ENCODE assay signal across 29 cellular contexts in genomic region chr16:50673496-50674275, GRCh38. TPM values are rescaled to one million over a fixed set of nuclear protein-coding genes. Genes with fewer than 3 reads are reported as not detected.
DNase-seq lines count a peak whose midpoint lies in the region; ATAC-seq, FAIRE-seq and TF ChIP-seq lines count a peak whose summit lies in the region.
"Had no signal": no experiment of that assay in that cellular context is flagged by ENCODE, and none has a peak within 500 bp of the region (broad histone marks: within the 10 kb centered on the region; RNA-seq: fewer than 3 reads in every experiment).

No MANE protein-coding gene starts in this region.

- CTCF ChIA-PET in H1 (lab: Charles Lee; ENCODE audit: partially characterized antibody) (interaction anchor here (0.9 to 21.1 kb wide), 12 partner anchors 7 to 319 kb away, joined by 3 to 279 read pairs (median 4); partner anchors contain the start of gene SNX20), PC-9 (lab: Charles Lee) (no interaction called here)

- no peak overlapping the region for H2BK20ac ChIP-seq in H1 (ENCODE audit: low read length)

- H3K9me2 ChIP-seq in GM23338 (ENCODE audit: insufficient read depth) (no peaks in the 10 kb centered on the region), PC-9 (ENCODE audit: insufficient read depth) (no peaks in the 10 kb centered on the region)

- H2BK120ac ChIP-seq in H1 (replicated peaks; ENCODE audit: low read depth, low read length), result no peak overlapping the region

- H3K79me2 ChIP-seq in GM23338 (replicated peaks; ENCODE audit: insufficient read depth), result no peaks in the 10 kb centered on the region
- no peaks in the 10 kb centered on the region for H3K79me2 ChIP-seq in H1 (ENCODE audit: control insufficient read depth in 1 of 2, insufficient read depth in 2 of 2, low read length in 2 of 2)
- H3K79me2 ChIP-seq in PC-9 (ENCODE audit: low read depth), result no peaks in the 10 kb centered on the region

- no peaks in the 10 kb centered on the region for H3K79me1 ChIP-seq in H1 (ENCODE audit: low read depth, low read length)

- no peak overlapping the region for H4K91ac ChIP-seq in H1 (replicated peaks; ENCODE audit: insufficient read length, low read length)

- no peaks in the 10 kb centered on the region for H3K4me1 ChIP-seq in GM23338 (ENCODE audit: insufficient read depth)
- H3K4me1 ChIP-seq in H1 (replicated peaks in 1 of 4; ENCODE audit: control insufficient read depth in 3 of 4, insufficient read depth in 4 of 4, low read length in 3 of 4), result peaks cover 0 to 2% (median 0%) of the 10 kb centered on the region in 4 experiments; a peak in 1 of 7 replicates
- peaks cover 2 to 41% (median 7%) of the 10 kb centered on the region in 6 donors for H3K4me1 ChIP-seq in spleen
- H3K4me1 ChIP-seq in PC-9 (replicated peaks; ENCODE audit: insufficient read depth), result peaks cover 18% of the 10 kb centered on the region
- H3K4me1 ChIP-seq: SJSA1 had no signal

- H3K23ac ChIP-seq in H1 (ENCODE audit: insufficient read length), result no peak overlapping the region

- no peak overlapping the region for H2BK5ac ChIP-seq in H1 (ENCODE audit: low read depth, low read length)

- peaks cover 93% of the 10 kb centered on the region for H3K36me3 Mint-ChIP-seq in activated T-cell treated with anti-CD3 and anti-CD28 coated beads, Interleukin-2, amount 50 U/mL, for 24 hours (ENCODE audit: low read depth)
- H3K36me3 Mint-ChIP-seq in GM23338 (ENCODE audit: low read depth), result peaks cover 22% of the 10 kb centered on the region

- H3K18ac ChIP-seq in H1 (ENCODE audit: extremely low read depth, low read length), result no peak overlapping the region

- no peak overlapping the region for H2BK15ac ChIP-seq in H1 (ENCODE audit: low read length)

- no peaks in the 10 kb centered on the region; the same call in 1 of the 2 replicates for H3K23me2 ChIP-seq in H1 (ENCODE audit: low read depth, low read length)

- H3K4me2 ChIP-seq in GM23338 (no peak overlapping the region), H1 (ENCODE audit: insufficient read depth in 1 of 2, low read depth in 2 of 2, low read length in 2 of 2) (no peak overlapping the region), PC-9 (no peak overlapping the region)

- no peaks in the 10 kb centered on the region for H3K27me3 Mint-ChIP-seq in activated T-cell treated with anti-CD3 and anti-CD28 coated beads, Interleukin-2, amount 50 U/mL, for 24 hours
- peaks cover 11% of the 10 kb centered on the region for H3K27me3 Mint-ChIP-seq in GM23338 (ENCODE audit: insufficient read depth, low read depth, poor library complexity)
- H3K27me3 Mint-ChIP-seq: CD4-positive, alpha-beta memory T cell had no signal

- H3K9me3 ChIP-seq in H1 (ENCODE audit: insufficient read depth in 2 of 2, low read depth in 1 of 2, low read length in 1 of 2) (peaks cover 13 to 20% of the 10 kb centered on the region in 2 experiments), spleen (peaks cover 0 to 36% (median 34%) of the 10 kb centered on the region in 8 donors), MG63 (peaks cover 2% of the 10 kb centered on the region; the same call in 1 of the 2 replicates), PC-9 (ENCODE audit: insufficient read depth, low read depth) (peaks cover 21% of the 10 kb centered on the region; the same call in 1 of the 2 replicates)

- H3K4me3 ChIP-seq in GM23338 (no peak overlapping the region), H1 (ENCODE audit: extremely low read depth in 1 of 4, insufficient read depth in 2 of 4, low read depth in 3 of 4, low read length in 4 of 4) (no peak overlapping the region), spleen (no peak overlapping the region), MG63 (no peak overlapping the region), PC-9 (no peak overlapping the region)
- H3K4me3 ChIP-seq: K562, SJSA1 had no signal

- TF ChIP-seq EP300 in H1 (IDR thresholded peaks at IDR 0.05; ENCODE audit: borderline replicate concordance in 1 of 2, low read depth in 2 of 2, low read length in 2 of 2), result no peak

- no TSS peak for BruUV-seq in PC-9 (replicated peaks; lab: Mats Ljungman, UMichigan)

- peaks cover 35% of the 10 kb centered on the region for H3K4me1 Mint-ChIP-seq in activated T-cell treated with anti-CD3 and anti-CD28 coated beads, Interleukin-2, amount 50 U/mL, for 24 hours (ENCODE audit: low read depth)
- no peaks in the 10 kb centered on the region; the same call in 2 of the 3 replicates for H3K4me1 Mint-ChIP-seq in GM23338

- H3K9ac ChIP-seq in H1 (replicated peaks in 1 of 4; ENCODE audit: extremely low read depth in 1 of 4, low read depth in 3 of 4, low read length in 3 of 4), result no peak overlapping the region

- H3K36me3 ChIP-seq in GM23338 (ENCODE audit: insufficient read depth) (no peaks in the 10 kb centered on the region), H1 (ENCODE audit: control insufficient read depth in 2 of 4, insufficient read depth in 4 of 4, low read length in 3 of 4) (no peaks in the 10 kb centered on the region), spleen (peaks cover 3 to 100% (median 64%) of the 10 kb centered on the region in 6 donors), MG63 (no peaks in the 10 kb centered on the region), PC-9 (ENCODE audit: low read depth) (no peaks in the 10 kb centered on the region)
- H3K36me3 ChIP-seq: SJSA1 had no signal

- intact Hi-C loops in spleen (cut with DNase I; ENCODE audit: low total_unique reads) (no loop called here), PC-9 (cut with micrococcal nuclease; ENCODE audit: unreplicated experiment) (no loop called here)

- H3K27me3 ChIP-seq in GM23338 (ENCODE audit: insufficient read depth) (peaks cover 5% of the 10 kb centered on the region; the same call in 1 of the 2 replicates), H1 (replicated peaks in 1 of 4; ENCODE audit: control insufficient read depth in 3 of 4, extremely low read depth in 1 of 4, insufficient read depth in 3 of 4, low read length in 3 of 4) (no peaks in the 10 kb centered on the region), spleen (replicated peaks in 1 of 7) (no peaks in the 10 kb centered on the region), MG63 (no peaks in the 10 kb centered on the region), PC-9 (ENCODE audit: insufficient read depth, low read depth) (no peaks in the 10 kb centered on the region)
- H3K27me3 ChIP-seq: SJSA1 had no signal

- H3K4me3 Mint-ChIP-seq in activated T-cell treated with anti-CD3 and anti-CD28 coated beads, Interleukin-2, amount 50 U/mL, for 24 hours, result no peak overlapping the region
- H3K4me3 Mint-ChIP-seq in GM23338, result no peak overlapping the region
- H3K4me3 Mint-ChIP-seq: CD4-positive, alpha-beta memory T cell; HFFc6 had no signal

- POLR2A ChIA-PET in H1 (lab: Charles Lee; ENCODE audit: partially characterized antibody) (interaction anchor here (2.1 kb wide), 1 partner anchor 9 kb away, joined by 6 read pairs; no protein-coding TSS in a partner anchor), PC-9 (lab: Charles Lee; ENCODE audit: unreplicated experiment) (interaction anchor here (0.6 kb wide), 1 partner anchor 14 kb away, joined by 3 read pairs; no protein-coding TSS in a partner anchor)

- H4K8ac ChIP-seq in H1 (ENCODE audit: extremely low read depth, insufficient read depth, low read length), result peak overlapping the region; percentile 89

- H2AK5ac ChIP-seq in H1 (ENCODE audit: low read depth, low read length), result no peak overlapping the region

- WGBS in H1 (ENCODE audit: extremely low coverage in 1 of 2, insufficient coverage in 1 of 2, insufficient read length in 1 of 2, insufficient replicate concordance in 2 of 2, low coverage in 1 of 2, low lambda C conversion rate in 2 of 2, missing lambda C conversion rate in 1 of 2), 2 experiments, result 91% methylated on average over 40 of the region's 70 CpGs; no CpG with 5 or more reads in 1 of the 2 experiments
- 79 to 90% (median 87%) methylated on average over 63 to 70 of the region's 70 CpGs for WGBS in spleen, 5 donors

- H4K5ac ChIP-seq in H1 (ENCODE audit: insufficient read length, low read depth, low read length), result no peak overlapping the region

- H3K14ac ChIP-seq in H1 (ENCODE audit: insufficient read length), result no peak overlapping the region

- peak overlapping the region; percentile 68 for H3K27ac Mint-ChIP-seq in activated T-cell treated with anti-CD3 and anti-CD28 coated beads, Interleukin-2, amount 50 U/mL, for 24 hours
- H3K27ac Mint-ChIP-seq in GM23338, result no peak overlapping the region
- H3K27ac Mint-ChIP-seq: HFFc6 had no signal

- no peak for FAIRE-seq in H1 (lab: Jason Lieb, UNC)
- FAIRE-seq: G401.6, H54, HTR-8/SVneo, K562 had no signal

- ATAC-seq in GM23338, result peak; percentile 83
- ATAC-seq: K562 had no signal

- no peak overlapping the region for H3K56ac ChIP-seq in H1 (replicated peaks; ENCODE audit: insufficient read length, low read depth, low read length)

- H3F3A ChIP-seq in GM23338 (replicated peaks; ENCODE audit: low read depth), result no peaks in the 10 kb centered on the region
- H3F3A ChIP-seq in PC-9 (ENCODE audit: insufficient read depth, low read depth), result no peaks in the 10 kb centered on the region

- H3K4ac ChIP-seq in H1 (replicated peaks; ENCODE audit: insufficient read length, low read depth, low read length), result no peak overlapping the region

- TF ChIP-seq CTCF in GM23338 (conservative IDR thresholded peaks at IDR 0.05; ENCODE audit: low read depth in 2 of 2), result peak in 1 of 2 experiments; percentile 28; a peak in 2 of 4 replicates
- TF ChIP-seq CTCF in H1 (IDR thresholded peaks at IDR 0.05; ENCODE audit: control extremely low read depth in 1 of 3, insufficient read depth in 1 of 3, low read depth in 1 of 3, low read length in 3 of 3), result 0 out of 4 replicates have a peak, but pooled peaks of 1 of the 3 experiments have one; percentile 0
- no peak for TF ChIP-seq CTCF in spleen (IDR thresholded peaks at IDR 0.05 in 8 of 11, conservative IDR thresholded peaks at IDR 0.05 in 3 of 11)
- TF ChIP-seq CTCF in PC-9 (conservative IDR thresholded peaks at IDR 0.05), result no peak

- H2AFZ ChIP-seq in GM23338 (peak overlapping the region; percentile 14; the same call in 1 of the 2 replicates), H1 (ENCODE audit: low read length) (no peak overlapping the region), PC-9 (no peak overlapping the region)

- H4K20me1 ChIP-seq in GM23338 (replicated peaks; ENCODE audit: insufficient read depth) (no peaks in the 10 kb centered on the region), H1 (replicated peaks in 1 of 2; ENCODE audit: control insufficient read depth in 1 of 2, insufficient read depth in 2 of 2, low read length in 2 of 2) (no peaks in the 10 kb centered on the region), PC-9 (ENCODE audit: insufficient read depth) (no peaks in the 10 kb centered on the region)

- H3K9me3 Mint-ChIP-seq in activated T-cell treated with anti-CD3 and anti-CD28 coated beads, Interleukin-2, amount 50 U/mL, for 24 hours, result peaks cover 19% of the 10 kb centered on the region
- peaks cover 30% of the 10 kb centered on the region for H3K9me3 Mint-ChIP-seq in GM23338

- no peak for TF ChIP-seq RAD21 in H1 (IDR thresholded peaks at IDR 0.05 in 1 of 2, conservative IDR thresholded peaks at IDR 0.05 in 1 of 2; ENCODE audit: low read depth in 2 of 2, low read length in 2 of 2)

- H2BK12ac ChIP-seq in H1 (ENCODE audit: low read depth, low read length), result no peak overlapping the region

- no peak for DNase-seq in activated T-cell treated with anti-CD3 and anti-CD28 coated beads, Interleukin-2, amount 50 U/mL, for 24 hours
- DNase-seq in activated T-cell treated with anti-CD3 and anti-CD28 coated beads, Interleukin-2, amount 50 U/mL, for 1 hour, result no peak
- peak; percentile 79 for DNase-seq in GM23338 (ENCODE audit: low spot score)
- DNase-seq in H1 (ENCODE audit: low read depth in 1 of 2, low spot score in 2 of 2), result no peak
- peak; percentile 76 for DNase-seq in spleen
- DNase-seq in MG63, result no peak
- DNase-seq in SHP77 (lab: John Stamatoyannopoulos, UW), result no peak
- DNase-seq in PC-9, result no peak
- DNase-seq: C1 segment of cervical spinal cord; CD4-positive, alpha-beta memory T cell; COR-L47; DMS53; HFFc6; Kasumi-1; MV-4-11; NCI-H1105; NCI-H1436 treated with DMSO at 0.1 percent for 48 hours; NCI-H187 treated with DMSO at 0.1 percent for 48 hours; NCI-H446; NCI-H524 treated with DMSO at 0.1 percent for 48 hours; NCI-H774 had no signal

- H3K27ac ChIP-seq in GM23338 (ENCODE audit: low read depth), result no peak overlapping the region
- no peak overlapping the region for H3K27ac ChIP-seq in H1 (ENCODE audit: low read depth, low read length)
- no peak overlapping the region for H3K27ac ChIP-seq in spleen
- no peak overlapping the region for H3K27ac ChIP-seq in PC-9
- H3K27ac ChIP-seq: 22Rv1, SJSA1 had no signal

- TF ChIP-seq POLR2A in H1 (IDR thresholded peaks at IDR 0.05; ENCODE audit: control extremely low read depth in 1 of 2, low read depth in 2 of 2, low read length in 2 of 2) (no peak), spleen (IDR thresholded peaks at IDR 0.05) (no peak)

RNA-seq across cellular contexts. Expression of gene SNX20, which starts 7.4 kb away (rescaled TPM):
- total RNA-seq in GM23338 (2014; rRNA removed; shearing (Covaris generic)), result not detected in 2 replicates
- polyA plus RNA-seq in GM23338 (2016; fragmentation: Nextera tagmentation; extraction: Ambion mirVana) (not detected in 2 replicates), H1 (2011; rRNA removed) (not detected in 2 replicates), spleen (10 to 100 TPM; 17.6 to 24.6 (median 23.7) TPM)
- not detected in 2 replicates for total RNA-seq in H1 (2021; fragmentation: NEBNext Ultra II Directional; extraction: Animal tissue kit (Norgen Biotek cat#: 25700))
- polyA plus RNA-seq in H1 (2011; cell fraction: cytosol; rRNA removed), result not detected
- not detected for polyA plus RNA-seq in H1 (2011; cell fraction: nucleus; rRNA removed)
- not detected in 4 replicates for polyA plus RNA-seq in H1 (2012, experiment 1 of 2)
- not detected for polyA plus RNA-seq in H1 (2012, experiment 2 of 2)
- polyA plus RNA-seq in H1 (2013, experiment 1 of 2), result not detected
- polyA plus RNA-seq in H1 (2013, experiment 2 of 2), result not detected
- polyA minus RNA-seq in H1 (2011; rRNA and poly(A)+ RNA removed), result 0.17 TPM in 1 of 2 replicates, not detected in the other
- not detected for polyA minus RNA-seq in H1 (2011; cell fraction: cytosol; rRNA and poly(A)+ RNA removed)
- not detected for polyA minus RNA-seq in H1 (2011; cell fraction: nucleus; rRNA and poly(A)+ RNA removed)
- total RNA-seq in spleen (10 to 100 TPM; 27.2 to 50.5 (median 34.7) TPM), PC-9 (2021) (not detected in 2 replicates)
- total RNA-seq in MG63 (2014; rRNA removed; shearing (Covaris generic); ENCODE audit: low replicate concordance), result not detected in 2 replicates
- total RNA-seq: Daoy, HFFc6, M059J, SJSA1 had no signal
- polyA plus RNA-seq: K562 had no signal

RNA-seq across cellular contexts. Expression of gene NOD2, which starts 19.7 kb away (rescaled TPM):
- 0.66 and 3.3 TPM in 2 replicates for total RNA-seq in GM23338 (2014; rRNA removed; shearing (Covaris generic))
- polyA plus RNA-seq in GM23338 (2016; fragmentation: Nextera tagmentation; extraction: Ambion mirVana) (0.12 and 0.27 TPM in 2 replicates), H1 (2011; rRNA removed) (0.42 and 0.61 TPM in 2 replicates), spleen (1 to 10 TPM in 2 of 3 donors, under 1 TPM in 1; 0.41 to 2.8 (median 2.3) TPM)
- total RNA-seq in H1 (2021; fragmentation: NEBNext Ultra II Directional; extraction: Animal tissue kit (Norgen Biotek cat#: 25700)), result 0.37 and 1.1 TPM in 2 replicates
- 0.27 TPM for polyA plus RNA-seq in H1 (2011; cell fraction: cytosol; rRNA removed)
- 0.34 TPM for polyA plus RNA-seq in H1 (2011; cell fraction: nucleus; rRNA removed)
- polyA plus RNA-seq in H1 (2012, experiment 1 of 2), result 0.11 to 0.43 TPM (median 0.21 TPM) in 4 replicates
- polyA plus RNA-seq in H1 (2012, experiment 2 of 2), result 0.04 TPM
- 0.28 TPM for polyA plus RNA-seq in H1 (2013, experiment 1 of 2)
- polyA plus RNA-seq in H1 (2013, experiment 2 of 2), result 0.24 TPM
- 0.66 and 1.0 TPM in 2 replicates for polyA minus RNA-seq in H1 (2011; rRNA and poly(A)+ RNA removed)
- polyA minus RNA-seq in H1 (2011; cell fraction: cytosol; rRNA and poly(A)+ RNA removed), result 1.2 TPM
- polyA minus RNA-seq in H1 (2011; cell fraction: nucleus; rRNA and poly(A)+ RNA removed), result 1.2 TPM
- total RNA-seq in spleen (10 to 100 TPM in 3 of 7 donors, 1 to 10 TPM in 4; 5.6 to 23.2 (median 9.9) TPM), PC-9 (2021) (0.70 and 0.75 TPM in 2 replicates)
- total RNA-seq in MG63 (2014; rRNA removed; shearing (Covaris generic); ENCODE audit: low replicate concordance), result not detected in 2 replicates
- total RNA-seq: HFFc6 had no signal
- polyA plus RNA-seq: K562 had no signal

Comparison
In these comparisons a context has a peak if more than half of its experiments do, and no peak if none do; other contexts are left out.
1. DNase-seq: peak in GM23338 (single experiment) and spleen (single experiment); none in activated T-cell treated with anti-CD3 and anti-CD28 coated beads, Interleukin-2, amount 50 U/mL, for 24 hours (single experiment), activated T-cell treated with anti-CD3 and anti-CD28 coated beads, Interleukin-2, amount 50 U/mL, for 1 hour (single experiment), H1 (0 of 2), MG63 (single experiment), SHP77 (0 of 2) and PC-9 (0 of 2).
2. RNA of gene SNX20, which starts 7.4 kb away (total RNA-seq): 27.2 to 50.5 TPM in spleen; not detected in PC-9, not detected in GM23338, not detected in H1 and not detected in MG63; every median in the first group is over 10 times any median in the second.